In the genomic region with DNA sequence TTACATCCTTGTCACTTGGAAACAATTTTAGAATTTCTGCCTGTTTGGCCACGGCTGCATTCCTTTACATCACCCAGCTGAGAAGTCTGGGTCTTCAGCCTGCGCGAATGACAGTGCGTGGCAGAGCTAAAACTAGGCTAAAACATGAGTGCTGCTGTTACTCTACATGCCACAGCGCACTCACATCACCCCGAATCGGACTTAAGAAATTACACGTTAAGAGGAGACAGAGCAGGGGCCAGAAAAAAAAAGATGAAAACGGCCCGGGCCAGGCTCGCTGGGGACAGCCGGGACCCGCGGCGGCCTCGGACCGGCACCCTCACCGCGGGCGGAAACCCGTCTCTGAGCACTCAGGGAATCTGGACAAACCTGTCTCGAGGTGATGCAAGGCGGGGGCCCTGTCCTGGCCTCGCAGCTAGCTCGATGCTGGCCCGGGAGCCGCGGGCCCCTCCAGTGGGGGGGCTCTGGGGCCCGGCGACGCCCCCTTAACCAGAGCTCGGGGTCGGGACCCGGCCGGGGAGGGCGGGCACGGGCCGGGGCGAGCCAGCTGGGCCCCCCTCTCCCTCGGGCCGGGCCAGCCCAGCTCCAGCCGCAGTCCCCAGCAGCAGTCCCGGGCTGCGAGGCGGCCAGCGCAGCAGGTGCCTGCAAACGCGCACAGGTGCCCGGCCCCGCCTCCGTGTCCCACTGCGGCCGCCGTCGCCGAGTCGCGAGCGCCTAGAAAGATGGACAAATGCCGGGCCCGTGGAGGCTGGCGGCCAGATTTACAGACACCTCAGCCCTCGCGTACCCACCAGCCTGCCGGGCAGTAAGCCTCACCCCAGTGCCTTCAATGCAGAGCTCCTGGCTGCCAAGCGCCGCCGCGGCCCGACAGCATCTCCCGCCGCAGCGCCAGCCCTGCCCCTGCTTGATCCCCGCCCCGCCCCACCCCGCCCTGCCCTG, we compare ENCODE assay signal across 8 cellular contexts. TPM values are rescaled to one million over a fixed set of nuclear protein-coding genes. Genes with fewer than 3 reads are reported as not detected.
DNase-seq lines count a peak whose midpoint lies in the region; ATAC-seq lines count a peak whose summit lies in the region.

A gene (minus strand): TSS at position 879 of the 939 bp plus-strand sequence. CDS start 2,950 bp downstream, outside the sequence.

- H3K4me3 ChIP-seq in thymus (ENCODE audit: low read length): peak within 1 kb of the TSS; percentile 82

- H3K27me3 ChIP-seq in thymus (ENCODE audit: control insufficient read depth, insufficient read depth): peaks cover 2% of the 10 kb centered on the region

- peak within 1 kb of the TSS; percentile 94 to 98 (median 96) for H3K27ac Mint-ChIP-seq in naive thymus-derived CD8-positive, alpha-beta T cell

- ATAC-seq in HG02623 (IDR thresholded peaks at IDR 0.05; ENCODE audit: unreplicated experiment): peak; percentile 18
- ATAC-seq in naive thymus-derived CD8-positive, alpha-beta T cell: peak; percentile 19 to 25

- DNase-seq in NCI-H1417 (lab: John Stamatoyannopoulos, UW) (peak; percentile 29 to 93 (median 92)), NCI-H1417 treated with DMSO at 0.1 percent for 48 hours (lab: John Stamatoyannopoulos, UW) (no peak), NCI-H2227 (lab: John Stamatoyannopoulos, UW; ENCODE audit: unreplicated experiment) (peak; percentile 77), fibroblast of peridontal ligament (ENCODE audit: extremely low read depth) (peak; percentile 57)
- peak; percentile 56 to 58 for DNase-seq in activated T-cell treated with anti-CD3 and anti-CD28 coated beads, Interleukin-2, amount 50 U/mL, for 48 hours
- DNase-seq in naive thymus-derived CD8-positive, alpha-beta T cell: peak in 7 of 10 donors; percentile 22 to 68 (median 29)

- WGBS in thymus: 1% methylated on average over 76 of the region's 76 CpGs

- H3K36me3 Mint-ChIP-seq in naive thymus-derived CD8-positive, alpha-beta T cell: peaks cover 12 to 27% (median 17%) of the 10 kb centered on the region in 3 donors

- H3K4me1 ChIP-seq in thymus (ENCODE audit: control insufficient read depth, insufficient read depth, low read length): peaks cover 15% of the 10 kb centered on the region

- POLR2A ChIA-PET in naive thymus-derived CD8-positive, alpha-beta T cell (lab: Charles Lee): interaction anchor here (1.2 to 19.6 kb wide), 14 partner anchors 9 to 202 kb away, joined by 4 to 316 read pairs (median 12); a partner anchor contains a TSS

- no peaks in the 10 kb centered on the region for H3K27me3 Mint-ChIP-seq in naive thymus-derived CD8-positive, alpha-beta T cell

- H3K36me3 ChIP-seq in thymus (ENCODE audit: control insufficient read depth, insufficient read depth): peaks cover 4% of the 10 kb centered on the region

- H3K4me3 Mint-ChIP-seq in naive thymus-derived CD8-positive, alpha-beta T cell: peak within 1 kb of the TSS; percentile 90 to 100 (median 98)

- H3K4me1 Mint-ChIP-seq in naive thymus-derived CD8-positive, alpha-beta T cell: peaks cover 23 to 67% (median 59%) of the 10 kb centered on the region in 4 donors

- no peaks in the 10 kb centered on the region for H3K9me3 ChIP-seq in thymus (ENCODE audit: control insufficient read depth)

- H3K9me3 Mint-ChIP-seq in naive thymus-derived CD8-positive, alpha-beta T cell: no peaks in the 10 kb centered on the region

- H3K27ac ChIP-seq in thymus (ENCODE audit: low read depth): peak within 1 kb of the TSS; percentile 91

RNA-seq across cellular contexts. Expression of the gene that starts here (rescaled TPM):
- total RNA-seq in naive thymus-derived CD8-positive, alpha-beta T cell: 100 to 1,000 TPM; 155 to 159 TPM
- polyA plus RNA-seq in naive thymus-derived CD8-positive, alpha-beta T cell: 100 to 1,000 TPM in 2 of 3 donors, 10 to 100 TPM in 1; 60.3 to 124 (median 114) TPM
- 24.6 TPM for polyA plus RNA-seq in thymus
